15 cellular contexts compared by ENCODE assay signal in genomic region chr16:73186752-73187151, GRCh38.
DNase-seq lines count a peak whose midpoint lies in the region; ATAC-seq and TF ChIP-seq lines count a peak whose summit lies in the region.
"Had no signal": no experiment of that assay in that cellular context is flagged by ENCODE, and none has a peak within 500 bp of the region (broad histone marks: within the 10 kb centered on the region; RNA-seq: fewer than 3 reads in every experiment).

No MANE protein-coding gene starts in this region.

- H3K9ac ChIP-seq in SK-N-SH (no peak overlapping the region), mesendoderm (ENCODE audit: low read length) (no peak overlapping the region)

- no peaks in the 10 kb centered on the region for H3K9me2 ChIP-seq in SK-N-SH

- no peak overlapping the region for H3K4me2 ChIP-seq in SK-N-SH
- no peak overlapping the region for H3K4me2 ChIP-seq in mesendoderm (ENCODE audit: low read length)

- no peak for TF ChIP-seq RAD21 in SK-N-SH (IDR thresholded peaks at IDR 0.05; ENCODE audit: low read length)

- peaks cover 47% of the 10 kb centered on the region for H3K4me1 Mint-ChIP-seq in type B pancreatic cell (ENCODE audit: unreplicated experiment)
- H3K4me1 Mint-ChIP-seq in naive thymus-derived CD8-positive, alpha-beta T cell = no peaks in the 10 kb centered on the region

- H4K5ac ChIP-seq in mesendoderm (ENCODE audit: low read length) = no peak overlapping the region

- H3K79me1 ChIP-seq in mesendoderm (ENCODE audit: low read length) = no peaks in the 10 kb centered on the region

- no peaks in the 10 kb centered on the region for H3K9me3 ChIP-seq in SK-N-SH
- H3K9me3 ChIP-seq: BE2C, HAP-1 had no signal

- H2BK15ac ChIP-seq in mesendoderm (replicated peaks; ENCODE audit: low read depth) = no peak overlapping the region

- no peaks in the 10 kb centered on the region for H4K20me1 ChIP-seq in SK-N-SH (ENCODE audit: insufficient read depth)

- H3K27me3 Mint-ChIP-seq in type B pancreatic cell = peaks cover 17% of the 10 kb centered on the region
- peaks cover 0 to 15% (median 3%) of the 10 kb centered on the region in 5 donors for H3K27me3 Mint-ChIP-seq in naive thymus-derived CD8-positive, alpha-beta T cell
- H3K27me3 Mint-ChIP-seq: CD4-positive, alpha-beta T cell had no signal

- WGBS in SK-N-SH (ENCODE audit: low lambda C conversion rate) = 53% methylated on average over 2 of the region's 2 CpGs
- no CpG with 5 or more reads among the region's 2 CpGs for WGBS in mesendoderm (ENCODE audit: extremely low coverage, insufficient coverage, low lambda C conversion rate)

- CTCF ChIA-PET in SK-N-SH (lab: Yijun Ruan, JAX) = interaction anchor here (1.1 kb wide), 1 partner anchor 692 kb away, joined by 3 read pairs; no protein-coding TSS in a partner anchor

- H3K4me3 ChIP-seq in SK-N-SH (ENCODE audit: low read depth in 2 of 2, low read length in 1 of 2) = no peak overlapping the region
- no peak overlapping the region for H3K4me3 ChIP-seq in mesendoderm (ENCODE audit: low read length)
- H3K4me3 ChIP-seq: HAP-1 had no signal

- no peak overlapping the region for H4K8ac ChIP-seq in mesendoderm (ENCODE audit: low read depth, low read length)

- H3K79me2 ChIP-seq in SK-N-SH (ENCODE audit: insufficient read depth) = no peaks in the 10 kb centered on the region
- H3K79me2 ChIP-seq in mesendoderm (ENCODE audit: control insufficient read depth, insufficient read depth, low read length) = no peaks in the 10 kb centered on the region

- H2AFZ ChIP-seq in SK-N-SH (ENCODE audit: low read depth) = peak overlapping the region; percentile 12; the same call in 1 of the 2 replicates

- no peak overlapping the region for H3K23ac ChIP-seq in mesendoderm (ENCODE audit: low read length)

- DNase-seq in SK-N-SH (no peak), amniotic epithelial cell (ENCODE audit: low read depth) (peak; percentile 40), iris pigment epithelial cell (ENCODE audit: low read depth) (peak; percentile 11), type B pancreatic cell (ENCODE audit: extremely low spot score, unreplicated experiment) (no peak), DMS79 (lab: John Stamatoyannopoulos, UW) (no peak), mesendoderm (no peak)
- DNase-seq in naive thymus-derived CD8-positive, alpha-beta T cell = no peak
- DNase-seq: ACHN; BE2C; Caco-2; CD4-positive, alpha-beta T cell; GF-D8 had no signal

- TF ChIP-seq CTCF in SK-N-SH (IDR thresholded peaks at IDR 0.05) (no peak), type B pancreatic cell (conservative IDR thresholded peaks at IDR 0.05) (no peak)

- peak overlapping the region; percentile 61 for H3K4me3 Mint-ChIP-seq in type B pancreatic cell
- no peak overlapping the region for H3K4me3 Mint-ChIP-seq in naive thymus-derived CD8-positive, alpha-beta T cell
- H3K4me3 Mint-ChIP-seq: CD4-positive, alpha-beta T cell had no signal

- H3K4me1 ChIP-seq in SK-N-SH (ENCODE audit: control insufficient read depth in 1 of 2, insufficient read depth in 2 of 2, low read depth in 1 of 2, low read length in 1 of 2) (peaks cover 3 to 25% of the 10 kb centered on the region in 2 experiments), mesendoderm (ENCODE audit: control insufficient read depth, low read depth, low read length) (no peaks in the 10 kb centered on the region)

- H3K36me3 Mint-ChIP-seq in type B pancreatic cell = no peaks in the 10 kb centered on the region
- no peaks in the 10 kb centered on the region for H3K36me3 Mint-ChIP-seq in naive thymus-derived CD8-positive, alpha-beta T cell

- no peak overlapping the region for H2BK5ac ChIP-seq in mesendoderm (ENCODE audit: low read length)

- no peak overlapping the region for H2AK5ac ChIP-seq in mesendoderm (ENCODE audit: low read length)

- no peak overlapping the region for H3K18ac ChIP-seq in mesendoderm (ENCODE audit: low read length)

- H3K27ac Mint-ChIP-seq in type B pancreatic cell = no peak overlapping the region
- no peak overlapping the region for H3K27ac Mint-ChIP-seq in naive thymus-derived CD8-positive, alpha-beta T cell
- H3K27ac Mint-ChIP-seq: CD4-positive, alpha-beta T cell had no signal

- POLR2A ChIA-PET in SK-N-SH (lab: Yijun Ruan, JAX) = no interaction called here
- POLR2A ChIA-PET in naive thymus-derived CD8-positive, alpha-beta T cell (lab: Charles Lee) = no interaction called here

- H3K27me3 ChIP-seq in SK-N-SH (ENCODE audit: insufficient read depth) (no peaks in the 10 kb centered on the region), mesendoderm (ENCODE audit: insufficient read depth, low read length, poor library complexity) (no peaks in the 10 kb centered on the region)
- H3K27me3 ChIP-seq: BE2C had no signal

- no peak for ATAC-seq in naive thymus-derived CD8-positive, alpha-beta T cell

- TF ChIP-seq EP300 in SK-N-SH (IDR thresholded peaks at IDR 0.05; ENCODE audit: borderline replicate concordance in 1 of 2, low read depth in 1 of 2, low read length in 1 of 2) = no peak

- no peaks in the 10 kb centered on the region for H3K9me3 Mint-ChIP-seq in type B pancreatic cell
- peaks cover 0 to 9% (median 0%) of the 10 kb centered on the region in 9 donors for H3K9me3 Mint-ChIP-seq in naive thymus-derived CD8-positive, alpha-beta T cell
- H3K9me3 Mint-ChIP-seq: CD4-positive, alpha-beta T cell had no signal

- H3K36me3 ChIP-seq in SK-N-SH (replicated peaks in 1 of 2; ENCODE audit: control insufficient read depth in 1 of 2, insufficient read depth in 2 of 2, low read length in 1 of 2) (no peaks in the 10 kb centered on the region), mesendoderm (ENCODE audit: control insufficient read depth, insufficient read depth, low read length) (no peaks in the 10 kb centered on the region)
- H3K36me3 ChIP-seq: BE2C, HAP-1 had no signal

- H3F3A ChIP-seq in SK-N-SH (replicated peaks; ENCODE audit: insufficient read depth) = no peaks in the 10 kb centered on the region

- H2BK120ac ChIP-seq in mesendoderm (ENCODE audit: low read depth, low read length) = no peak overlapping the region

- no peak overlapping the region for H3K56ac ChIP-seq in mesendoderm (ENCODE audit: low read length)

- H3K4ac ChIP-seq in mesendoderm (ENCODE audit: low read depth, low read length) = no peak overlapping the region

- H3K27ac ChIP-seq in SK-N-SH (ENCODE audit: low read depth in 2 of 2, low read length in 1 of 2) (peak overlapping the region; percentile 9 to 43; a peak in 3 of 4 replicates), mesendoderm (ENCODE audit: low read depth, low read length) (no peak overlapping the region)
- H3K27ac ChIP-seq: C4-2B, HL-60 had no signal

TF ChIP-seq in SK-N-SH, 30 proteins besides CTCF, POLR2A, EP300 and RAD21:
- TF ChIP-seq EZH2phosphoT487 (IDR thresholded peaks at IDR 0.05; ENCODE audit: borderline replicate concordance, low read depth) (no peak), FOXJ3 (CRISPR knock-in tag; IDR thresholded peaks at IDR 0.05) (no peak), TCF12 (IDR thresholded peaks at IDR 0.05) (no peak), YY1 (IDR thresholded peaks at IDR 0.05; ENCODE audit: low read depth) (no peak), MXI1 (IDR thresholded peaks at IDR 0.05; ENCODE audit: low read depth, low read length) (no peak), RCOR1 (IDR thresholded peaks at IDR 0.05; ENCODE audit: low read length) (no peak), NFIC (IDR thresholded peaks at IDR 0.05; ENCODE audit: borderline replicate concordance) (no peak), TAF1 (IDR thresholded peaks at IDR 0.05; ENCODE audit: borderline replicate concordance, low read depth, low read length) (no peak), POLR2AphosphoS5 (IDR thresholded peaks at IDR 0.05; ENCODE audit: low read depth, low read length) (no peak), MEF2A (IDR thresholded peaks at IDR 0.05; ENCODE audit: borderline replicate concordance, low read depth) (no peak)
- TF ChIP-seq, protein P1, sequence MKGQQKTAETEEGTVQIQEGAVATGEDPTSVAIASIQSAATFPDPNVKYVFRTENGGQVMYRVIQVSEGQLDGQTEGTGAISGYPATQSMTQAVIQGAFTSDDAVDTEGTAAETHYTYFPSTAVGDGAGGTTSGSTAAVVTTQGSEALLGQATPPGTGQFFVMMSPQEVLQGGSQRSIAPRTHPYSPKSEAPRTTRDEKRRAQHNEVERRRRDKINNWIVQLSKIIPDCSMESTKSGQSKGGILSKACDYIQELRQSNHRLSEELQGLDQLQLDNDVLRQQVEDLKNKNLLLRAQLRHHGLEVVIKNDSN (IDR thresholded peaks at IDR 0.05; ENCODE audit: borderline replicate concordance, low read depth) = no peak
- TF ChIP-seq, protein P2, sequence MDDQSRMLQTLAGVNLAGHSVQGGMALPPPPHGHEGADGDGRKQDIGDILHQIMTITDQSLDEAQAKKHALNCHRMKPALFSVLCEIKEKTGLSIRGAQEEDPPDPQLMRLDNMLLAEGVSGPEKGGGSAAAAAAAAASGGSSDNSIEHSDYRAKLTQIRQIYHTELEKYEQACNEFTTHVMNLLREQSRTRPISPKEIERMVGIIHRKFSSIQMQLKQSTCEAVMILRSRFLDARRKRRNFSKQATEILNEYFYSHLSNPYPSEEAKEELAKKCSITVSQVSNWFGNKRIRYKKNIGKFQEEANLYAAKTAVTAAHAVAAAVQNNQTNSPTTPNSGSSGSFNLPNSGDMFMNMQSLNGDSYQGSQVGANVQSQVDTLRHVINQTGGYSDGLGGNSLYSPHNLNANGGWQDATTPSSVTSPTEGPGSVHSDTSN (IDR thresholded peaks at IDR 0.05) = no peak

Comparison
In these comparisons a context has a peak if more than half of its experiments do, and no peak if none do; other contexts are left out.
1. DNase-seq: peak in amniotic epithelial cell (single experiment) and iris pigment epithelial cell (single experiment); none in SK-N-SH (single experiment), type B pancreatic cell (single experiment), DMS79 (single experiment), mesendoderm (single experiment) and naive thymus-derived CD8-positive, alpha-beta T cell (0 of 10).